11 cellular contexts compared by ENCODE assay signal in genomic region chr3:13379191-13379830, GRCh38. TPM values are rescaled to one million over a fixed set of nuclear protein-coding genes. Genes with fewer than 3 reads are reported as not detected.
DNase-seq lines count a peak whose midpoint lies in the region; ATAC-seq lines count a peak whose summit lies in the region.
"Had no signal": no experiment of that assay in that cellular context is flagged by ENCODE, and none has a peak within 500 bp of the region (broad histone marks: within the 10 kb centered on the region; RNA-seq: fewer than 3 reads in every experiment).

No MANE protein-coding gene starts in this region.

- H3K27me3 Mint-ChIP-seq in naive thymus-derived CD8-positive, alpha-beta T cell, result no peaks in the 10 kb centered on the region
- H3K27me3 Mint-ChIP-seq in activated T-helper 1 cell treated with anti-CD3 and anti-CD28 coated beads, Interleukin-12 subunit alpha, Interleukin-12 subunit beta, Interleukin-2, Interleukin-4 antibody, amounts not matched to agents 30 ng/mL and 10 ng/mL and 1 ng/mL, durations not matched to agents 14 hours and 24 hours and 36 hours (ENCODE audit: insufficient read depth), result no peaks in the 10 kb centered on the region

- peak overlapping the region in 2 of 10 donors; percentile 40 to 94 for H3K27ac Mint-ChIP-seq in naive thymus-derived CD8-positive, alpha-beta T cell
- no peak overlapping the region for H3K27ac Mint-ChIP-seq in activated T-helper 1 cell treated with anti-CD3 and anti-CD28 coated beads, Interleukin-12 subunit alpha, Interleukin-12 subunit beta, Interleukin-2, Interleukin-4 antibody, amounts not matched to agents 30 ng/mL and 10 ng/mL and 1 ng/mL, durations not matched to agents 14 hours and 24 hours and 36 hours

- intact Hi-C loops in activated T-helper 1 cell treated with anti-CD3 and anti-CD28 coated beads, Interleukin-12 subunit alpha, Interleukin-12 subunit beta, Interleukin-2, Interleukin-4 antibody, amounts not matched to agents 30 ng/mL and 10 ng/mL and 1 ng/mL, durations not matched to agents 14 hours and 24 hours and 36 hours (cut with micrococcal nuclease), result no loop called here

- no peaks in the 10 kb centered on the region for H3K9me3 Mint-ChIP-seq in naive thymus-derived CD8-positive, alpha-beta T cell
- no peaks in the 10 kb centered on the region for H3K9me3 Mint-ChIP-seq in activated T-helper 1 cell treated with anti-CD3 and anti-CD28 coated beads, Interleukin-12 subunit alpha, Interleukin-12 subunit beta, Interleukin-2, Interleukin-4 antibody, amounts not matched to agents 30 ng/mL and 10 ng/mL and 1 ng/mL, durations not matched to agents 14 hours and 24 hours and 36 hours

- peak; percentile 11 for DNase-seq in RKO (ENCODE audit: low spot score)
- peak; percentile 36 for DNase-seq in fibroblast of gingiva (ENCODE audit: low read depth)
- peak; percentile 78 for DNase-seq in occipital lobe (lab: John Stamatoyannopoulos, UW)
- no peak for DNase-seq in HT-29 (ENCODE audit: low spot score)
- DNase-seq in naive thymus-derived CD8-positive, alpha-beta T cell, result no peak
- no peak for DNase-seq in activated T-helper 1 cell treated with anti-CD3 and anti-CD28 coated beads, Interleukin-12 subunit alpha, Interleukin-12 subunit beta, Interleukin-2, Interleukin-4 antibody, amounts not matched to agents 30 ng/mL and 10 ng/mL and 1 ng/mL, durations not matched to agents 14 hours and 24 hours and 36 hours (ENCODE audit: low spot score)
- DNase-seq: left colon, small intestine had no signal

- peaks cover 62% of the 10 kb centered on the region for H4K20me1 ChIP-seq in BLaER1

- no peak overlapping the region for H3K4me3 Mint-ChIP-seq in naive thymus-derived CD8-positive, alpha-beta T cell
- H3K4me3 Mint-ChIP-seq in activated T-helper 1 cell treated with anti-CD3 and anti-CD28 coated beads, Interleukin-12 subunit alpha, Interleukin-12 subunit beta, Interleukin-2, Interleukin-4 antibody, amounts not matched to agents 30 ng/mL and 10 ng/mL and 1 ng/mL, durations not matched to agents 14 hours and 24 hours and 36 hours, result no peak overlapping the region

- no peaks in the 10 kb centered on the region for H3K27me3 ChIP-seq in BLaER1

- H3K36me3 Mint-ChIP-seq in naive thymus-derived CD8-positive, alpha-beta T cell, result peaks cover 0 to 85% (median 17%) of the 10 kb centered on the region in 3 donors
- H3K36me3 Mint-ChIP-seq in activated T-helper 1 cell treated with anti-CD3 and anti-CD28 coated beads, Interleukin-12 subunit alpha, Interleukin-12 subunit beta, Interleukin-2, Interleukin-4 antibody, amounts not matched to agents 30 ng/mL and 10 ng/mL and 1 ng/mL, durations not matched to agents 14 hours and 24 hours and 36 hours (ENCODE audit: low read depth), result peaks cover 31% of the 10 kb centered on the region

- peak overlapping the region; percentile 50 for H3K4me3 ChIP-seq in BLaER1
- H3K4me3 ChIP-seq: K562 had no signal

- peak overlapping the region; percentile 64; the same call in 1 of the 2 replicates for H3K9ac ChIP-seq in BLaER1

- POLR2A ChIA-PET in naive thymus-derived CD8-positive, alpha-beta T cell (lab: Charles Lee), result interaction anchor here (0.6 to 1.8 kb wide), 2 partner anchors 10 to 12 kb away, joined by 3 to 4 read pairs; no protein-coding TSS in a partner anchor

- H3K4me1 ChIP-seq in BLaER1, result peaks cover 66% of the 10 kb centered on the region

- H3K27ac ChIP-seq in BLaER1, result peak overlapping the region; percentile 66

- ATAC-seq in GM21619 (IDR thresholded peaks at IDR 0.05; ENCODE audit: unreplicated experiment), result no peak
- no peak for ATAC-seq in naive thymus-derived CD8-positive, alpha-beta T cell
- ATAC-seq: K562, left colon had no signal

- peaks cover 0 to 21% (median 14%) of the 10 kb centered on the region in 4 donors for H3K4me1 Mint-ChIP-seq in naive thymus-derived CD8-positive, alpha-beta T cell
- peaks cover 17% of the 10 kb centered on the region for H3K4me1 Mint-ChIP-seq in activated T-helper 1 cell treated with anti-CD3 and anti-CD28 coated beads, Interleukin-12 subunit alpha, Interleukin-12 subunit beta, Interleukin-2, Interleukin-4 antibody, amounts not matched to agents 30 ng/mL and 10 ng/mL and 1 ng/mL, durations not matched to agents 14 hours and 24 hours and 36 hours (ENCODE audit: low read depth)

- H3K9me3 ChIP-seq in BLaER1, result no peaks in the 10 kb centered on the region

- H3K4me2 ChIP-seq in BLaER1, result peak overlapping the region; percentile 95

- peaks cover 86% of the 10 kb centered on the region for H3K36me3 ChIP-seq in BLaER1

RNA-seq across cellular contexts. Expression of gene NUP210, which starts 40.8 kb away (rescaled TPM):
- total RNA-seq in occipital lobe, result 7.5 TPM
- 75.3 and 77.2 TPM in 2 replicates for total RNA-seq in HT-29 (2014; rRNA removed; shearing (Covaris generic))
- 100 to 1,000 TPM; 141 to 150 TPM for total RNA-seq in naive thymus-derived CD8-positive, alpha-beta T cell
- 10 to 100 TPM; 37.3 to 82.7 (median 54.8) TPM for polyA plus RNA-seq in naive thymus-derived CD8-positive, alpha-beta T cell
- 149 and 152 TPM in 2 replicates for total RNA-seq in activated T-helper 1 cell treated with anti-CD3 and anti-CD28 coated beads, Interleukin-12 subunit alpha, Interleukin-12 subunit beta, Interleukin-2, Interleukin-4 antibody, amounts not matched to agents 30 ng/mL and 10 ng/mL and 1 ng/mL, durations not matched to agents 14 hours and 24 hours and 36 hours

Comparison
In these comparisons a context has a peak if more than half of its experiments do, and no peak if none do; other contexts are left out.
1. DNase-seq: peak in RKO (single experiment), fibroblast of gingiva (single experiment) and occipital lobe (single experiment); none in HT-29 (single experiment), naive thymus-derived CD8-positive, alpha-beta T cell (0 of 10) and activated T-helper 1 cell treated with anti-CD3 and anti-CD28 coated beads, Interleukin-12 subunit alpha, Interleukin-12 subunit beta, Interleukin-2, Interleukin-4 antibody, amounts not matched to agents 30 ng/mL and 10 ng/mL and 1 ng/mL, durations not matched to agents 14 hours and 24 hours and 36 hours (single experiment).